In genomic region chr14:88559852-88560251, GRCh38 we compare ENCODE assay signal across 10 cellular contexts. TPM values are rescaled to one million over a fixed set of nuclear protein-coding genes. Genes with fewer than 3 reads are reported as not detected.
DNase-seq lines count a peak whose midpoint lies in the region; ATAC-seq and TF ChIP-seq lines count a peak whose summit lies in the region.
"Had no signal": no experiment of that assay in that cellular context is flagged by ENCODE, and none has a peak within 500 bp of the region (broad histone marks: within the 10 kb centered on the region; RNA-seq: fewer than 3 reads in every experiment).

No MANE protein-coding gene starts in this region.

- peak; percentile 15 to 16 for TF ChIP-seq CTCF in suprapubic skin (IDR thresholded peaks at IDR 0.05)

- peaks cover 27% of the 10 kb centered on the region for H3K4me1 ChIP-seq in suprapubic skin

- no peak for TF ChIP-seq EP300 in suprapubic skin (IDR thresholded peaks at IDR 0.05)

- no peak overlapping the region for H3K4me3 ChIP-seq in suprapubic skin
- H3K4me3 ChIP-seq: BLaER1 treated with 17β-estradiol and CSF1 and Interleukin-3, amounts not matched to agents 10 nM and 100 nM had no signal

- ATAC-seq in HG03280 (IDR thresholded peaks at IDR 0.05; ENCODE audit: unreplicated experiment), result no peak

- DNase-seq in NCI-H2171 treated with DMSO at 0.1 percent for 48 hours (lab: John Stamatoyannopoulos, UW) (peak; percentile 47), NCI-H2171 (lab: John Stamatoyannopoulos, UW) (no peak), NCI-H748 (lab: John Stamatoyannopoulos, UW; ENCODE audit: unreplicated experiment) (peak; percentile 30), fibroblast of gingiva (ENCODE audit: low read depth) (peak; percentile 71), suprapubic skin (ENCODE audit: low spot score in 2 of 2) (no peak), GM19238 (ENCODE audit: insufficient read length, low spot score) (no peak), anterior cingulate cortex (lab: John Stamatoyannopoulos, UW) (no peak)
- DNase-seq: T1000 had no signal

- no peak overlapping the region for H3K27ac ChIP-seq in suprapubic skin
- H3K27ac ChIP-seq: BLaER1 treated with 17β-estradiol and CSF1 and Interleukin-3, amounts not matched to agents 10 nM and 100 nM had no signal

- no peaks in the 10 kb centered on the region for H3K9me3 ChIP-seq in suprapubic skin

- H3K27me3 ChIP-seq in suprapubic skin, result no peaks in the 10 kb centered on the region

- 0% methylated on average over 1 of the region's 1 CpG for WGBS in suprapubic skin

- no peak for TF ChIP-seq POLR2A in suprapubic skin (IDR thresholded peaks at IDR 0.05)

- no peaks in the 10 kb centered on the region for H3K36me3 ChIP-seq in suprapubic skin

RNA-seq across cellular contexts. Expression of gene ZC3H14, which starts 3.0 kb away (rescaled TPM):
- 10 to 100 TPM; 49.2 to 83.6 (median 59.9) TPM for total RNA-seq in suprapubic skin

RNA-seq across cellular contexts. Expression of gene PTPN21, which starts 5.0 kb away (rescaled TPM):
- 10 to 100 TPM; 33.2 to 71.1 (median 39.9) TPM for total RNA-seq in suprapubic skin

Comparison
In these comparisons a context has a peak if more than half of its experiments do, and no peak if none do; other contexts are left out.
1. DNase-seq: peak in NCI-H2171 treated with DMSO at 0.1 percent for 48 hours (single experiment), NCI-H748 (single experiment) and fibroblast of gingiva (single experiment); none in NCI-H2171 (single experiment), suprapubic skin (0 of 2), GM19238 (single experiment) and anterior cingulate cortex (0 of 58).